ENCODE assay signal across 22 cellular contexts in the genomic region with DNA sequence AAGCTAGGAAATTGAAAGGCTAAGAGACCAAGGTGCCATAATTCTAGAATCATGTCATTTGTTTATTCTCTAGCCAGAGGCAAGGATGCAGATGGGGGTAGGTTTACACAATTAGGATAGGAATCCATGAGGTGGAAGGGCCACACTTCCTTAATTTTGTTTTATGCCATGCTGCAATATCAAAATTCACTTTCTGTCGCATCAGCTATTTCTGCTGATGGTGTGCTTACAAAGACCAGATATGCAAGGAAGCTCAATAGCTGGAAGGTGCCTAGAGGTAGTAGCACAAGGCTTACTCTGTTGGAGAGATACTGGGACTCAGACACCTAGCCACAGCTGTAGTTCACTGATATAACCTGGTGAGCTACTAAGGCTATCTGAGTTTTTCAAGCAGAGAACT.
A peak's percentile ranks its signal among the peaks of the same experiment; 100 is the strongest.
DNase-seq lines count a peak whose midpoint lies in the region; ATAC-seq, FAIRE-seq and TF ChIP-seq lines count a peak whose summit lies in the region.
"Had no signal": no experiment of that assay in that cellular context is flagged by ENCODE, and none has a peak within 500 bp of the region (broad histone marks: within the 10 kb centered on the region; RNA-seq: fewer than 3 reads in every experiment).

No MANE protein-coding gene starts in this region.

- H3K79me1 ChIP-seq in IMR-90 (ENCODE audit: low read depth in 1 of 2, low read length in 2 of 2) (no peaks in the 10 kb centered on the region), mesendoderm (ENCODE audit: low read length) (no peaks in the 10 kb centered on the region), trophoblast cell (ENCODE audit: low read length) (no peaks in the 10 kb centered on the region)

- WGBS in A549 (ENCODE audit: missing lambda C conversion rate), result 36% methylated on average over 1 of the region's 1 CpG
- no CpG with 5 or more reads among the region's 1 CpG for WGBS in IMR-90 (ENCODE audit: extremely low coverage in 2 of 2, insufficient read length in 1 of 2), 2 experiments
- 0% methylated on average over 1 of the region's 1 CpG for WGBS in K562 (ENCODE audit: insufficient coverage, low coverage, missing lambda C conversion rate)
- WGBS in mesendoderm (ENCODE audit: extremely low coverage, insufficient coverage, low lambda C conversion rate), result no CpG with 5 or more reads among the region's 1 CpG
- 94 to 96% methylated on average over 1 of the region's 1 CpG for WGBS in tibial nerve, 2 donors
- WGBS in trophoblast cell (ENCODE audit: extremely low coverage, insufficient coverage, insufficient read length), result no CpG with 5 or more reads among the region's 1 CpG

- no peak overlapping the region for H3K14ac ChIP-seq in IMR-90 (replicated peaks; ENCODE audit: low read depth, low read length)
- no peak overlapping the region for H3K14ac ChIP-seq in trophoblast cell (ENCODE audit: low read length)

- H3K27ac ChIP-seq in A549, result no peak overlapping the region
- no peak overlapping the region for H3K27ac ChIP-seq in IMR-90 (ENCODE audit: insufficient read depth, low read length)
- no peak overlapping the region for H3K27ac ChIP-seq in K562 (ENCODE audit: extremely low read depth, low read depth, low read length)
- H3K27ac ChIP-seq in mesendoderm (ENCODE audit: low read depth, low read length), result no peak overlapping the region
- H3K27ac ChIP-seq in tibial nerve, result no peak overlapping the region
- no peak overlapping the region for H3K27ac ChIP-seq in trophoblast cell (ENCODE audit: low read depth, low read length)
- H3K27ac ChIP-seq: BLaER1 treated with 17β-estradiol and CSF1 and Interleukin-3, amounts not matched to agents 10 nM and 100 nM; C4-2B had no signal

- no peak overlapping the region for H3K18ac ChIP-seq in IMR-90 (ENCODE audit: low read depth, low read length)
- no peak overlapping the region for H3K18ac ChIP-seq in mesendoderm (ENCODE audit: low read length)
- H3K18ac ChIP-seq in trophoblast cell (ENCODE audit: low read length), result no peak overlapping the region

- no peaks in the 10 kb centered on the region for H3K27me3 ChIP-seq in IMR-90 (ENCODE audit: control insufficient read depth, insufficient read depth, low read length)
- H3K27me3 ChIP-seq in K562 (ENCODE audit: control insufficient read depth in 2 of 2, insufficient read depth in 2 of 2, low read length in 2 of 2), result no peaks in the 10 kb centered on the region
- no peaks in the 10 kb centered on the region for H3K27me3 ChIP-seq in mesendoderm (ENCODE audit: insufficient read depth, low read length, poor library complexity)
- no peaks in the 10 kb centered on the region for H3K27me3 ChIP-seq in tibial nerve
- H3K27me3 ChIP-seq in trophoblast cell (ENCODE audit: insufficient read depth, low read length), result no peaks in the 10 kb centered on the region
- H3K27me3 ChIP-seq: BLaER1 treated with 17β-estradiol and CSF1 and Interleukin-3, amounts not matched to agents 10 nM and 100 nM had no signal

- BruUV-seq in IMR-90 (replicated peaks; lab: Mats Ljungman, UMichigan) (no TSS peak), K562 (replicated peaks; lab: Mats Ljungman, UMichigan) (no TSS peak)

- CTCF ChIA-PET in A549 (lab: Yijun Ruan, JAX), result no interaction called here
- CTCF ChIA-PET in IMR-90 (lab: Yijun Ruan, JAX), result no interaction called here
- CTCF ChIA-PET in K562 (lab: Yijun Ruan, JAX; ENCODE audit: low intra/inter-chr PET ratio), result no interaction called here

- no peak for FAIRE-seq in A549 (lab: Jason Lieb, UNC)
- no peak for FAIRE-seq in K562 (lab: Jason Lieb, UNC)
- FAIRE-seq: A204.1, D721Med, G401.6, GM12891, GM19239 had no signal

- no peak for TF ChIP-seq RAD21 in A549 (conservative IDR thresholded peaks at IDR 0.05 in 1 of 2, IDR thresholded peaks at IDR 0.05 in 1 of 2)
- TF ChIP-seq RAD21 in IMR-90 (IDR thresholded peaks at IDR 0.05; ENCODE audit: low read length), result no peak
- TF ChIP-seq RAD21 in K562 (CRISPR knock-in tag; conservative IDR thresholded peaks at IDR 0.05 in 1 of 2, IDR thresholded peaks at IDR 0.05 in 1 of 2), result no peak

- in situ Hi-C loops in IMR-90 (cut with MboI; ENCODE audit: low sequenced_read_pairs) (no loop called here), K562 (cut with MboI) (no loop called here)

- no peak overlapping the region for H2BK120ac ChIP-seq in IMR-90 (ENCODE audit: low read depth, low read length)
- no peak overlapping the region for H2BK120ac ChIP-seq in mesendoderm (ENCODE audit: low read depth, low read length)
- H2BK120ac ChIP-seq in trophoblast cell (ENCODE audit: insufficient read depth, low read length, poor library complexity), result no peak overlapping the region

- dilution Hi-C loops in IMR-90 (cut with HindIII; ENCODE audit: low sequenced_read_pairs, unreplicated experiment), result no loop called here

- H3K23ac ChIP-seq in IMR-90 (ENCODE audit: low read depth, low read length) (no peak overlapping the region), mesendoderm (ENCODE audit: low read length) (no peak overlapping the region), trophoblast cell (ENCODE audit: low read length) (no peak overlapping the region)

- H2BK5ac ChIP-seq in IMR-90 (ENCODE audit: low read depth, low read length, poor library complexity, severe bottlenecking) (no peak overlapping the region), mesendoderm (ENCODE audit: low read length) (no peak overlapping the region), trophoblast cell (ENCODE audit: low read depth, low read length, poor library complexity) (no peak overlapping the region)

- POLR2A ChIA-PET in A549 (lab: Yijun Ruan, JAX), result no interaction called here
- POLR2A ChIA-PET in IMR-90 (lab: Charles Lee; ENCODE audit: unreplicated experiment), result no interaction called here
- POLR2A ChIA-PET in K562 (lab: Yijun Ruan, JAX), result no interaction called here

- H3K9me3 ChIP-seq in A549 (no peaks in the 10 kb centered on the region), IMR-90 (ENCODE audit: control insufficient read depth, insufficient read depth, low read length) (no peaks in the 10 kb centered on the region), K562 (replicated peaks; ENCODE audit: control insufficient read depth, insufficient read depth, low read depth, low read length) (no peaks in the 10 kb centered on the region), tibial nerve (no peaks in the 10 kb centered on the region), trophoblast cell (ENCODE audit: insufficient read depth, low read depth, low read length) (no peaks in the 10 kb centered on the region)
- H3K9me3 ChIP-seq: Caco-2 had no signal

- H3K9me1 ChIP-seq in IMR-90 (ENCODE audit: insufficient read depth, low read length), result no peaks in the 10 kb centered on the region
- no peaks in the 10 kb centered on the region for H3K9me1 ChIP-seq in K562 (ENCODE audit: control insufficient read depth, insufficient read depth, low read length)

- no peak overlapping the region for H2BK12ac ChIP-seq in trophoblast cell (ENCODE audit: low read length)

- H2AK5ac ChIP-seq in IMR-90 (ENCODE audit: low read depth, low read length), result no peak overlapping the region
- H2AK5ac ChIP-seq in mesendoderm (ENCODE audit: low read length), result no peak overlapping the region
- H2AK5ac ChIP-seq in trophoblast cell (ENCODE audit: low read length), result no peak overlapping the region

- H3K9ac ChIP-seq in IMR-90 (ENCODE audit: low read depth, low read length) (no peak overlapping the region), K562 (ENCODE audit: insufficient read depth in 1 of 2, low read depth in 2 of 2, low read length in 2 of 2) (no peak overlapping the region), mesendoderm (ENCODE audit: low read length) (no peak overlapping the region), trophoblast cell (ENCODE audit: low read length) (no peak overlapping the region)
- H3K9ac ChIP-seq: BLaER1 treated with 17β-estradiol and CSF1 and Interleukin-3, amounts not matched to agents 10 nM and 100 nM had no signal

- no peak overlapping the region for H2AK9ac ChIP-seq in IMR-90 (replicated peaks; ENCODE audit: low read depth, low read length, poor library complexity)

- H3K36me3 ChIP-seq in IMR-90 (ENCODE audit: control insufficient read depth, insufficient read depth, low read length) (no peaks in the 10 kb centered on the region), K562 (ENCODE audit: control insufficient read depth, insufficient read depth, low read length) (no peaks in the 10 kb centered on the region), mesendoderm (ENCODE audit: control insufficient read depth, insufficient read depth, low read length) (no peaks in the 10 kb centered on the region), tibial nerve (no peaks in the 10 kb centered on the region), trophoblast cell (ENCODE audit: control insufficient read depth in 1 of 2, insufficient read depth in 2 of 2, low read length in 2 of 2) (no peaks in the 10 kb centered on the region)
- H3K36me3 ChIP-seq: BLaER1 treated with 17β-estradiol and CSF1 and Interleukin-3, amounts not matched to agents 10 nM and 100 nM had no signal

- TF ChIP-seq EP300 in A549 (IDR thresholded peaks at IDR 0.05) (no peak), K562 (IDR thresholded peaks at IDR 0.05; ENCODE audit: low read length) (no peak), tibial nerve (IDR thresholded peaks at IDR 0.05) (no peak)

- no peaks in the 10 kb centered on the region for H3K4me1 ChIP-seq in A549
- H3K4me1 ChIP-seq in IMR-90 (ENCODE audit: control insufficient read depth, insufficient read depth, low read length), result no peaks in the 10 kb centered on the region
- H3K4me1 ChIP-seq in K562 (replicated peaks in 1 of 2; ENCODE audit: control insufficient read depth in 2 of 2, insufficient read depth in 2 of 2, low read length in 2 of 2), result no peaks in the 10 kb centered on the region
- no peaks in the 10 kb centered on the region for H3K4me1 ChIP-seq in mesendoderm (ENCODE audit: control insufficient read depth, low read depth, low read length)
- peaks cover 0 to 6% (median 3%) of the 10 kb centered on the region in 4 donors for H3K4me1 ChIP-seq in tibial nerve
- H3K4me1 ChIP-seq in trophoblast cell (ENCODE audit: control insufficient read depth in 1 of 2, insufficient read depth in 2 of 2, low read length in 2 of 2), result peaks cover 3 to 4% of the 10 kb centered on the region in 2 experiments

- no peak for TF ChIP-seq POLR2A in A549 (IDR thresholded peaks at IDR 0.05; ENCODE audit: low read length)
- TF ChIP-seq POLR2A in IMR-90 (IDR thresholded peaks at IDR 0.05; ENCODE audit: low read depth, low read length), result no peak
- TF ChIP-seq POLR2A in K562 (conservative IDR thresholded peaks at IDR 0.05), result no peak
- no peak for TF ChIP-seq POLR2A in tibial nerve (IDR thresholded peaks at IDR 0.05)

- intact Hi-C loops in IMR-90 (cut with micrococcal nuclease), result no loop called here
- intact Hi-C loops in K562 (cut with micrococcal nuclease), result no loop called here

- H3K79me2 ChIP-seq in K562 (ENCODE audit: control insufficient read depth, insufficient read depth, low read length), result no peaks in the 10 kb centered on the region
- no peaks in the 10 kb centered on the region for H3K79me2 ChIP-seq in mesendoderm (ENCODE audit: control insufficient read depth, insufficient read depth, low read length)
- H3K79me2 ChIP-seq in trophoblast cell (ENCODE audit: control insufficient read depth, insufficient read depth, low read length, poor library complexity), result no peaks in the 10 kb centered on the region

- H2BK15ac ChIP-seq in IMR-90 (ENCODE audit: low read depth, low read length) (no peak overlapping the region), mesendoderm (replicated peaks; ENCODE audit: low read depth) (no peak overlapping the region)

- no peak overlapping the region for H2AFZ ChIP-seq in IMR-90 (replicated peaks; ENCODE audit: low read length, poor library complexity)
- H2AFZ ChIP-seq in K562 (ENCODE audit: low read depth, low read length), result no peak overlapping the region
- no peak overlapping the region for H2AFZ ChIP-seq in trophoblast cell (ENCODE audit: insufficient read depth, low read length, poor library complexity)

- H3K4ac ChIP-seq in IMR-90 (ENCODE audit: low read depth, low read length), result no peak overlapping the region
- no peak overlapping the region for H3K4ac ChIP-seq in mesendoderm (ENCODE audit: low read depth, low read length)
- no peak overlapping the region for H3K4ac ChIP-seq in trophoblast cell (ENCODE audit: low read depth, low read length)

- DNase-seq in A549 (ENCODE audit: low read depth in 1 of 2, low spot score in 1 of 2) (no peak), IMR-90 (no peak), K562 (ENCODE audit: extremely low read depth in 1 of 4, low spot score in 3 of 4) (no peak), mesendoderm (peak; percentile 3), tibial nerve (ENCODE audit: low spot score in 2 of 2) (no peak), trophoblast cell (no peak)
- DNase-seq: 8988T; AML-193; Caco-2; Calu3; CD4-positive, alpha-beta T cell; CD8-positive, alpha-beta T cell; DMS79 treated with DMSO at 0.1 percent for 48 hours; GF-D8 had no signal

- H3K4me2 ChIP-seq in A549 (no peak overlapping the region), IMR-90 (ENCODE audit: low read depth, low read length) (no peak overlapping the region), K562 (ENCODE audit: insufficient read depth, low read length) (no peak overlapping the region), mesendoderm (ENCODE audit: low read length) (no peak overlapping the region), trophoblast cell (ENCODE audit: low read length) (no peak overlapping the region)
- H3K4me2 ChIP-seq: BLaER1 treated with 17β-estradiol and CSF1 and Interleukin-3, amounts not matched to agents 10 nM and 100 nM had no signal

- no peak overlapping the region for H4K8ac ChIP-seq in IMR-90 (ENCODE audit: low read depth in 2 of 2, low read length in 2 of 2)
- H4K8ac ChIP-seq in mesendoderm (ENCODE audit: low read depth, low read length), result no peak overlapping the region
- no peak overlapping the region for H4K8ac ChIP-seq in trophoblast cell (ENCODE audit: low read depth, low read length)

- no peak overlapping the region for H4K5ac ChIP-seq in IMR-90 (ENCODE audit: low read depth, low read length)
- no peak overlapping the region for H4K5ac ChIP-seq in mesendoderm (ENCODE audit: low read length)

- TF ChIP-seq CTCF in A549 (IDR thresholded peaks at IDR 0.05) (no peak), IMR-90 (conservative IDR thresholded peaks at IDR 0.05; ENCODE audit: low read depth, low read length) (no peak), K562 (IDR thresholded peaks at IDR 0.05 in 2 of 3, conservative IDR thresholded peaks at IDR 0.05 in 1 of 3; ENCODE audit: insufficient read depth in 2 of 3, low read depth in 1 of 3, low read length in 3 of 3) (no peak), tibial nerve (IDR thresholded peaks at IDR 0.05) (no peak)

- no peak for ATAC-seq in A549
- ATAC-seq in IMR-90 (ENCODE audit: low read depth), result no peak
- ATAC-seq in K562, result no peak
- ATAC-seq in HG03565 (IDR thresholded peaks at IDR 0.05; ENCODE audit: unreplicated experiment), result no peak
- ATAC-seq: CD8-positive, alpha-beta T cell had no signal

- H4K91ac ChIP-seq in IMR-90 (ENCODE audit: insufficient read depth, low read depth, low read length) (no peak overlapping the region), trophoblast cell (ENCODE audit: low read depth, low read length) (no peak overlapping the region)

- H3K4me3 ChIP-seq in A549 (no peak overlapping the region), IMR-90 (ENCODE audit: insufficient read depth, low read depth, low read length) (no peak overlapping the region), K562 (no peak overlapping the region), mesendoderm (ENCODE audit: low read length) (no peak overlapping the region), tibial nerve (no peak overlapping the region), trophoblast cell (ENCODE audit: low read depth, low read length) (no peak overlapping the region)
- H3K4me3 ChIP-seq: BLaER1 treated with 17β-estradiol and CSF1 and Interleukin-3, amounts not matched to agents 10 nM and 100 nM had no signal

- H3K56ac ChIP-seq in IMR-90 (ENCODE audit: extremely low read depth, insufficient read depth, low read length), result no peak overlapping the region
- no peak overlapping the region for H3K56ac ChIP-seq in mesendoderm (ENCODE audit: low read length)

- no peak overlapping the region for H2BK20ac ChIP-seq in IMR-90 (ENCODE audit: low read depth, low read length)

- no peak overlapping the region for H4K12ac ChIP-seq in trophoblast cell (ENCODE audit: low read depth, low read length)

- H4K20me1 ChIP-seq in IMR-90 (ENCODE audit: insufficient read depth, low read length) (no peaks in the 10 kb centered on the region), K562 (replicated peaks; ENCODE audit: control insufficient read depth, insufficient read depth, low read length) (no peaks in the 10 kb centered on the region)
- H4K20me1 ChIP-seq: BLaER1 treated with 17β-estradiol and CSF1 and Interleukin-3, amounts not matched to agents 10 nM and 100 nM had no signal
